1 cellular context compared by ENCODE assay signal in the genomic region with DNA sequence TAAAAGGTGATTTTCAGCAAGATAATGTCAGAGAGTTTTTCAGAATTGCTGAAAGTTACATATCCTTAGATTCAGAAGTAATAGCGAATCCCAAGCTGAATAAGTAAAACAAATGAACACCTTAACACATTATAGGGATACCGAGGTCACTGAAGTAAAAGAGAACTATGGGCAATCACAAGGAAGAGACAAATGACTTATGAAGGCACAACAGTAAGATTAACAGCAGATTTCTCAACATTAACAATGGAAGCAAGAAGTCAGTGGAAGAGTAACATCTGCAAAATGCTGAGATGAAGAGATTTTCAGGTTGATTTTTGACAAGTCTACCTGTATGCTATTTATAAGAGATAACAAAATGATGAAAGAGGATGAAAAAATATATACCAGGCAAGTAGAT.
TF ChIP-seq lines count a peak whose summit lies in the region.

No MANE protein-coding gene starts in this region.

TF ChIP-seq in K562, 482 proteins besides CTCF, POLR2A, EP300 and RAD21 (continued from another document):
- TF ChIP-seq, protein P1, sequence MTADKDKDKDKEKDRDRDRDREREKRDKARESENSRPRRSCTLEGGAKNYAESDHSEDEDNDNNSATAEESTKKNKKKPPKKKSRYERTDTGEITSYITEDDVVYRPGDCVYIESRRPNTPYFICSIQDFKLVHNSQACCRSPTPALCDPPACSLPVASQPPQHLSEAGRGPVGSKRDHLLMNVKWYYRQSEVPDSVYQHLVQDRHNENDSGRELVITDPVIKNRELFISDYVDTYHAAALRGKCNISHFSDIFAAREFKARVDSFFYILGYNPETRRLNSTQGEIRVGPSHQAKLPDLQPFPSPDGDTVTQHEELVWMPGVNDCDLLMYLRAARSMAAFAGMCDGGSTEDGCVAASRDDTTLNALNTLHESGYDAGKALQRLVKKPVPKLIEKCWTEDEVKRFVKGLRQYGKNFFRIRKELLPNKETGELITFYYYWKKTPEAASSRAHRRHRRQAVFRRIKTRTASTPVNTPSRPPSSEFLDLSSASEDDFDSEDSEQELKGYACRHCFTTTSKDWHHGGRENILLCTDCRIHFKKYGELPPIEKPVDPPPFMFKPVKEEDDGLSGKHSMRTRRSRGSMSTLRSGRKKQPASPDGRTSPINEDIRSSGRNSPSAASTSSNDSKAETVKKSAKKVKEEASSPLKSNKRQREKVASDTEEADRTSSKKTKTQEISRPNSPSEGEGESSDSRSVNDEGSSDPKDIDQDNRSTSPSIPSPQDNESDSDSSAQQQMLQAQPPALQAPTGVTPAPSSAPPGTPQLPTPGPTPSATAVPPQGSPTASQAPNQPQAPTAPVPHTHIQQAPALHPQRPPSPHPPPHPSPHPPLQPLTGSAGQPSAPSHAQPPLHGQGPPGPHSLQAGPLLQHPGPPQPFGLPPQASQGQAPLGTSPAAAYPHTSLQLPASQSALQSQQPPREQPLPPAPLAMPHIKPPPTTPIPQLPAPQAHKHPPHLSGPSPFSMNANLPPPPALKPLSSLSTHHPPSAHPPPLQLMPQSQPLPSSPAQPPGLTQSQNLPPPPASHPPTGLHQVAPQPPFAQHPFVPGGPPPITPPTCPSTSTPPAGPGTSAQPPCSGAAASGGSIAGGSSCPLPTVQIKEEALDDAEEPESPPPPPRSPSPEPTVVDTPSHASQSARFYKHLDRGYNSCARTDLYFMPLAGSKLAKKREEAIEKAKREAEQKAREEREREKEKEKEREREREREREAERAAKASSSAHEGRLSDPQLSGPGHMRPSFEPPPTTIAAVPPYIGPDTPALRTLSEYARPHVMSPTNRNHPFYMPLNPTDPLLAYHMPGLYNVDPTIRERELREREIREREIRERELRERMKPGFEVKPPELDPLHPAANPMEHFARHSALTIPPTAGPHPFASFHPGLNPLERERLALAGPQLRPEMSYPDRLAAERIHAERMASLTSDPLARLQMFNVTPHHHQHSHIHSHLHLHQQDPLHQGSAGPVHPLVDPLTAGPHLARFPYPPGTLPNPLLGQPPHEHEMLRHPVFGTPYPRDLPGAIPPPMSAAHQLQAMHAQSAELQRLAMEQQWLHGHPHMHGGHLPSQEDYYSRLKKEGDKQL (CRISPR knock-in tag; IDR thresholded peaks at IDR 0.05; ENCODE audit: borderline replicate concordance): no peak
- TF ChIP-seq ADNP (tag; IDR thresholded peaks at IDR 0.05) (0 out of 2 replicates have a peak, but pooled peaks have one; percentile 19), ZBTB7A (IDR thresholded peaks at IDR 0.05; ENCODE audit: borderline replicate concordance, control insufficient read depth, low read depth, low read length) (no peak), EWSR1 (IDR thresholded peaks at IDR 0.05; ENCODE audit: borderline replicate concordance, low read depth, partially characterized antibody) (no peak), TOE1 (IDR thresholded peaks at IDR 0.05; ENCODE audit: borderline replicate concordance) (peak; percentile 56; the same call in 1 of the 2 replicates), TOE1 (CRISPR knock-in tag; IDR thresholded peaks at IDR 0.05; ENCODE audit: borderline replicate concordance, low read depth) (no peak), POLR2AphosphoS2 (IDR thresholded peaks at IDR 0.05; ENCODE audit: low read length) (no peak), TRIM28 (IDR thresholded peaks at IDR 0.05) (peak; percentile 100), ESRRA (IDR thresholded peaks at IDR 0.05; ENCODE audit: borderline replicate concordance, low read depth) (no peak), ZNF239 (CRISPR knock-in tag; IDR thresholded peaks at IDR 0.05) (no peak), NCOA1 (IDR thresholded peaks at IDR 0.05; ENCODE audit: low read depth) (no peak), SLC30A9 (CRISPR knock-in tag; IDR thresholded peaks at IDR 0.05) (no peak), EZH2 (IDR thresholded peaks at IDR 0.05; ENCODE audit: borderline replicate concordance, low read depth, low read length) (no peak), RFX5 (IDR thresholded peaks at IDR 0.05; ENCODE audit: low read depth, low read length) (no peak), MEIS2 (IDR thresholded peaks at IDR 0.05; ENCODE audit: partially characterized antibody) (peak; percentile 38), ZNF668 (CRISPR knock-in tag; IDR thresholded peaks at IDR 0.05) (no peak), CBX1 (IDR thresholded peaks at IDR 0.05; ENCODE audit: low read depth) (peak; percentile 67; the same call in 1 of the 2 replicates), SETDB1 (IDR thresholded peaks at IDR 0.05; ENCODE audit: low read length) (no peak), MCM2 (IDR thresholded peaks at IDR 0.05; ENCODE audit: low read depth) (no peak), FOXM1 (IDR thresholded peaks at IDR 0.05; ENCODE audit: low read depth) (no peak), FOXM1 (CRISPR knock-in tag; IDR thresholded peaks at IDR 0.05; ENCODE audit: low read depth) (no peak), ZNF589 (CRISPR knock-in tag; IDR thresholded peaks at IDR 0.05; ENCODE audit: low read depth) (no peak), PHB (CRISPR knock-in tag; IDR thresholded peaks at IDR 0.05) (no peak)
- TF ChIP-seq, protein P2, sequence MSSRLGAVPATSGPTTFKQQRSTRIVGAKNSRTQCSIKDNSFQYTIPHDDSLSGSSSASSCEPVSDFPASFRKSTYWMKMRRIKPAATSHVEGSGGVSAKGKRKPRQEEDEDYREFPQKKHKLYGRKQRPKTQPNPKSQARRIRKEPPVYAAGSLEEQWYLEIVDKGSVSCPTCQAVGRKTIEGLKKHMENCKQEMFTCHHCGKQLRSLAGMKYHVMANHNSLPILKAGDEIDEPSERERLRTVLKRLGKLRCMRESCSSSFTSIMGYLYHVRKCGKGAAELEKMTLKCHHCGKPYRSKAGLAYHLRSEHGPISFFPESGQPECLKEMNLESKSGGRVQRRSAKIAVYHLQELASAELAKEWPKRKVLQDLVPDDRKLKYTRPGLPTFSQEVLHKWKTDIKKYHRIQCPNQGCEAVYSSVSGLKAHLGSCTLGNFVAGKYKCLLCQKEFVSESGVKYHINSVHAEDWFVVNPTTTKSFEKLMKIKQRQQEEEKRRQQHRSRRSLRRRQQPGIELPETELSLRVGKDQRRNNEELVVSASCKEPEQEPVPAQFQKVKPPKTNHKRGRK (tag; IDR thresholded peaks at IDR 0.05): no peak
- TF ChIP-seq, protein P3, sequence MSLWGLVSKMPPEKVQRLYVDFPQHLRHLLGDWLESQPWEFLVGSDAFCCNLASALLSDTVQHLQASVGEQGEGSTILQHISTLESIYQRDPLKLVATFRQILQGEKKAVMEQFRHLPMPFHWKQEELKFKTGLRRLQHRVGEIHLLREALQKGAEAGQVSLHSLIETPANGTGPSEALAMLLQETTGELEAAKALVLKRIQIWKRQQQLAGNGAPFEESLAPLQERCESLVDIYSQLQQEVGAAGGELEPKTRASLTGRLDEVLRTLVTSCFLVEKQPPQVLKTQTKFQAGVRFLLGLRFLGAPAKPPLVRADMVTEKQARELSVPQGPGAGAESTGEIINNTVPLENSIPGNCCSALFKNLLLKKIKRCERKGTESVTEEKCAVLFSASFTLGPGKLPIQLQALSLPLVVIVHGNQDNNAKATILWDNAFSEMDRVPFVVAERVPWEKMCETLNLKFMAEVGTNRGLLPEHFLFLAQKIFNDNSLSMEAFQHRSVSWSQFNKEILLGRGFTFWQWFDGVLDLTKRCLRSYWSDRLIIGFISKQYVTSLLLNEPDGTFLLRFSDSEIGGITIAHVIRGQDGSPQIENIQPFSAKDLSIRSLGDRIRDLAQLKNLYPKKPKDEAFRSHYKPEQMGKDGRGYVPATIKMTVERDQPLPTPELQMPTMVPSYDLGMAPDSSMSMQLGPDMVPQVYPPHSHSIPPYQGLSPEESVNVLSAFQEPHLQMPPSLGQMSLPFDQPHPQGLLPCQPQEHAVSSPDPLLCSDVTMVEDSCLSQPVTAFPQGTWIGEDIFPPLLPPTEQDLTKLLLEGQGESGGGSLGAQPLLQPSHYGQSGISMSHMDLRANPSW (CRISPR knock-in tag; IDR thresholded peaks at IDR 0.05): no peak
- TF ChIP-seq, protein P4, sequence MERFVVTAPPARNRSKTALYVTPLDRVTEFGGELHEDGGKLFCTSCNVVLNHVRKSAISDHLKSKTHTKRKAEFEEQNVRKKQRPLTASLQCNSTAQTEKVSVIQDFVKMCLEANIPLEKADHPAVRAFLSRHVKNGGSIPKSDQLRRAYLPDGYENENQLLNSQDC (CRISPR knock-in tag; IDR thresholded peaks at IDR 0.05): no peak
- TF ChIP-seq, protein P5, sequence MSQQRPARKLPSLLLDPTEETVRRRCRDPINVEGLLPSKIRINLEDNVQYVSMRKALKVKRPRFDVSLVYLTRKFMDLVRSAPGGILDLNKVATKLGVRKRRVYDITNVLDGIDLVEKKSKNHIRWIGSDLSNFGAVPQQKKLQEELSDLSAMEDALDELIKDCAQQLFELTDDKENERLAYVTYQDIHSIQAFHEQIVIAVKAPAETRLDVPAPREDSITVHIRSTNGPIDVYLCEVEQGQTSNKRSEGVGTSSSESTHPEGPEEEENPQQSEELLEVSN (IDR thresholded peaks at IDR 0.05; ENCODE audit: borderline replicate concordance in 1 of 2, extremely low read depth in 1 of 2, insufficient read depth in 1 of 2, insufficient read length in 1 of 2, low read depth in 1 of 2, low read length in 1 of 2, poor library complexity in 1 of 2, severe bottlenecking in 1 of 2): no peak
